ENCODE assay signal across 8 cellular contexts in genomic region chrX:150683536-150684146, GRCh38. TPM values are rescaled to one million over a fixed set of nuclear protein-coding genes. Genes with fewer than 3 reads are reported as not detected.
A peak's percentile ranks its signal among the peaks of the same experiment; 100 is the strongest.
DNase-seq lines count a peak whose midpoint lies in the region; ATAC-seq and TF ChIP-seq lines count a peak whose summit lies in the region.

No MANE protein-coding gene starts in this region.

- H3K36me3 Mint-ChIP-seq in activated B cell treated with CpG ODN at 0.5 μM for 24 hours (ENCODE audit: low read depth) = no peaks in the 10 kb centered on the region

- POLR2A ChIA-PET in activated B cell treated with CpG ODN at 0.5 μM for 24 hours (lab: Charles Lee) = interaction anchor here (1.2 kb wide), 1 partner anchor 9 kb away, joined by 8 read pairs; the partner anchor contains the start of gene MTMR1

- peaks cover 7% of the 10 kb centered on the region for H3K4me1 Mint-ChIP-seq in activated B cell treated with CpG ODN at 0.5 μM for 24 hours

- no peaks in the 10 kb centered on the region for H3K9me3 Mint-ChIP-seq in activated B cell treated with CpG ODN at 0.5 μM for 24 hours

- peak; percentile 18 for ATAC-seq in activated B cell treated with CpG ODN at 0.5 μM for 24 hours (ENCODE audit: low read depth)
- no peak for ATAC-seq in GM19324 (IDR thresholded peaks at IDR 0.05; ENCODE audit: low FRiP score, unreplicated experiment)
- ATAC-seq in HG02970 (IDR thresholded peaks at IDR 0.05; ENCODE audit: low FRiP score, unreplicated experiment) = no peak

- intact Hi-C loops in activated B cell treated with CpG ODN at 0.5 μM for 24 hours (cut with micrococcal nuclease) = loop anchor here (1.0 to 2.0 kb wide), 2 partner anchors 13 to 33 kb away; no protein-coding TSS in a partner anchor
- intact Hi-C loops in cardiac septum (cut with DNase I) = no loop called here

- H3K4me3 Mint-ChIP-seq in activated B cell treated with CpG ODN at 0.5 μM for 24 hours = no peak overlapping the region

- no peaks in the 10 kb centered on the region for H3K27me3 Mint-ChIP-seq in activated B cell treated with CpG ODN at 0.5 μM for 24 hours

- no peak overlapping the region for H3K27ac Mint-ChIP-seq in activated B cell treated with CpG ODN at 0.5 μM for 24 hours

- no peak for TF ChIP-seq CTCF in activated B cell treated with CpG ODN at 0.5 μM for 24 hours (IDR thresholded peaks at IDR 0.05)

- DNase-seq in A172 (ENCODE audit: low spot score) (peak; percentile 39), Daoy (ENCODE audit: low read depth) (peak; percentile 23), NCI-H1105 (lab: John Stamatoyannopoulos, UW) (peak; percentile 63), activated B cell treated with CpG ODN at 0.5 μM for 24 hours (no peak), left kidney (ENCODE audit: low read depth, low spot score) (peak; percentile 31), cardiac septum (ENCODE audit: low spot score) (no peak)

- CTCF ChIA-PET in activated B cell treated with CpG ODN at 0.5 μM for 24 hours (lab: Charles Lee) = interaction anchor here (0.7 to 2.3 kb wide), 10 partner anchors 11 to 139 kb away, joined by 3 to 36 read pairs (median 6); partner anchors contain the start of gene MTMR1

RNA-seq across cellular contexts. Expression of gene MTMR1, which starts 9.6 kb away (rescaled TPM):
- total RNA-seq in A172 (2014; rRNA removed; shearing (Covaris generic)) = 25.6 and 34.3 TPM in 2 replicates
- total RNA-seq in Daoy (2014; rRNA removed; shearing (Covaris generic)) = 15.8 and 17.0 TPM in 2 replicates
- total RNA-seq in activated B cell treated with CpG ODN at 0.5 μM for 24 hours (51.5 and 52.6 TPM in 2 replicates), cardiac septum (21.7 TPM)

Comparison
In these comparisons a context has a peak if more than half of its experiments do, and no peak if none do; other contexts are left out.
1. DNase-seq: peak in A172 (single experiment), Daoy (single experiment), NCI-H1105 (single experiment) and left kidney (single experiment); none in activated B cell treated with CpG ODN at 0.5 μM for 24 hours (single experiment) and cardiac septum (single experiment).